13 cellular contexts compared by ENCODE assay signal in the genomic region with DNA sequence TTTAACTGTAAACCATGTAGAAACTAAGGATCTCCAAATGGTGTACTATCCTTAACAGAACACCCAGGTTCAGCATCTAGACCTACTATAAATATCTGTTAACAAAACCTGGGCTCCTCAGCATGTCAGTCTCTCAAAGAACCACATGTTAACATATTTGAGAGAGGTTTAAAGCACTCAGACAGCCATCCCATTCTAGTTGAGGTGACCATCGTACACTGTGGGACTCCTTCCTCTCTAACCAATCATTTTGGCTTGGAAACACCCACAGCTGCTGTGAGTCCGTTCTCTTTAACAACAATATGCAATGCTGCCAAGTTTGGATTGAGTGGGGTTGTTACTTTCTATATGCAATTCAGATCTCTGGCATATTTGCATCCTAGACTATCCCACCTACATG.
A peak's percentile ranks its signal among the peaks of the same experiment; 100 is the strongest.
DNase-seq lines count a peak whose midpoint lies in the region; ATAC-seq and TF ChIP-seq lines count a peak whose summit lies in the region.
"Had no signal": no experiment of that assay in that cellular context is flagged by ENCODE, and none has a peak within 500 bp of the region (broad histone marks: within the 10 kb centered on the region; RNA-seq: fewer than 3 reads in every experiment).

No MANE protein-coding gene starts in this region.

- peak overlapping the region; percentile 43; the same call in 1 of the 2 replicates for H3K4me2 ChIP-seq in BLaER1

- H3K9ac ChIP-seq in BLaER1 = no peak overlapping the region

- no peak for TF ChIP-seq CTCF in GM10266 (IDR thresholded peaks at IDR 0.05; ENCODE audit: control insufficient read depth, insufficient read depth, low read depth, missing control alignments)

- H3K4me3 ChIP-seq in BLaER1 = no peak overlapping the region

- H4K20me1 ChIP-seq in BLaER1 = no peaks in the 10 kb centered on the region

- ATAC-seq in GM18858 (IDR thresholded peaks at IDR 0.05; ENCODE audit: unreplicated experiment) = peak; percentile 20
- ATAC-seq in GM21786 (IDR thresholded peaks at IDR 0.05; ENCODE audit: unreplicated experiment) = peak; percentile 4
- ATAC-seq in HG03439 (IDR thresholded peaks at IDR 0.05; ENCODE audit: unreplicated experiment) = peak; percentile 10

- peaks cover 17% of the 10 kb centered on the region for H3K9me3 ChIP-seq in BLaER1

- no peaks in the 10 kb centered on the region for H3K27me3 ChIP-seq in BLaER1

- no peak overlapping the region for H3K27ac ChIP-seq in BLaER1

- H3K4me1 ChIP-seq in BLaER1 = peaks cover 20% of the 10 kb centered on the region

- no peaks in the 10 kb centered on the region for H3K36me3 ChIP-seq in BLaER1

- DNase-seq in GM10266 (ENCODE audit: extremely low spot score) = no peak
- no peak for DNase-seq in activated CD4-positive, CD25-positive, alpha-beta regulatory T cell treated with anti-CD3 and anti-CD28 coated beads, Interleukin-2, amount 50 U/mL, for 72 hours
- no peak for DNase-seq in germinal center (ENCODE audit: low spot score)
- no peak for DNase-seq in CD1c-positive myeloid dendritic cell (ENCODE audit: extremely low spot score)
- DNase-seq: C1 segment of cervical spinal cord; H7; mesenchymal stem cell; NCI-H1436 treated with DMSO at 0.1 percent for 48 hours; NK-92 treated with Interleukin-12 subunit alpha and Interleukin-12 subunit beta, amount 100 ng/mL, for 24 hours had no signal
